In genomic region chr16:21509433-21510030, GRCh38 we compare ENCODE assay signal across 8 cellular contexts.
DNase-seq lines count a peak whose midpoint lies in the region; ATAC-seq, FAIRE-seq and TF ChIP-seq lines count a peak whose summit lies in the region.
"Not testable (repeated sequence)": the region's sequence is repeated elsewhere in the genome, so short reads cannot be mapped to it uniquely, and the experiment has no call there.

No MANE protein-coding gene starts in this region.

- H3K36me3 ChIP-seq in BLaER1 treated with 17β-estradiol and CSF1 and Interleukin-3, amounts not matched to agents 10 nM and 100 nM, result peaks cover 14 to 69% (median 43%) of the 10 kb centered on the region in 11 experiments; a peak in 19 of 22 replicates
- H3K36me3 ChIP-seq in Karpas-422 (ENCODE audit: insufficient read depth, low read length); endothelial cell of umbilical vein (ENCODE audit: control insufficient read depth in 2 of 2, extremely low read depth in 1 of 2, insufficient read depth in 2 of 2, low read length in 2 of 2): not testable (repeated sequence)
- H3K36me3 ChIP-seq in left lung (peaks cover 0 to 25% of the 10 kb centered on the region in 2 donors), neuronal stem cell (replicated peaks in 1 of 2; ENCODE audit: control insufficient read depth in 2 of 2, insufficient read depth in 2 of 2, low read length in 2 of 2) (peaks cover 0 to 61% of the 10 kb centered on the region in 2 donors)

- H3K14ac ChIP-seq in neuronal stem cell (ENCODE audit: low read length), result not testable (repeated sequence)

- not testable (repeated sequence) for TF ChIP-seq POLR2A in endothelial cell of umbilical vein (IDR thresholded peaks at IDR 0.05; ENCODE audit: low read depth, low read length)

- H3K79me1 ChIP-seq in neuronal stem cell (ENCODE audit: low read depth, low read length), result peaks cover 22% of the 10 kb centered on the region

- H3K4me2 ChIP-seq in BLaER1 treated with 17β-estradiol and CSF1 and Interleukin-3, amounts not matched to agents 10 nM and 100 nM, result peak overlapping the region; percentile 79 to 99 (median 95)
- H3K4me2 ChIP-seq in Karpas-422 (ENCODE audit: low read depth, low read length, poor library complexity, severe bottlenecking), result peak overlapping the region; percentile 54
- not testable (repeated sequence) for H3K4me2 ChIP-seq in endothelial cell of umbilical vein (ENCODE audit: insufficient read depth, low read length); neuronal stem cell (ENCODE audit: insufficient read depth, low read length, poor library complexity, severe bottlenecking)

- not testable (repeated sequence) for H3K27me3 ChIP-seq in BLaER1 treated with 17β-estradiol and CSF1 and Interleukin-3, amounts not matched to agents 10 nM and 100 nM; Karpas-422 (ENCODE audit: low read length); endothelial cell of umbilical vein (ENCODE audit: control insufficient read depth in 2 of 2, insufficient read depth in 2 of 2, low read length in 2 of 2); left lung; neuronal stem cell (ENCODE audit: control insufficient read depth in 3 of 3, insufficient read depth in 3 of 3, low read depth in 1 of 3, low read length in 3 of 3)

- H2AK5ac ChIP-seq in neuronal stem cell (ENCODE audit: low read depth, low read length), result not testable (repeated sequence)

- POLR2A ChIA-PET in activated CD4-positive, alpha-beta T cell treated with anti-CD3 and anti-CD28 coated beads for 36 hours (lab: Charles Lee); activated naive CD8-positive, alpha-beta T cell treated with anti-CD3 and anti-CD28 coated beads, Interleukin-2, amount 10 ng/mL, durations not matched to agents 7 days and 5 days (lab: Charles Lee); endothelial cell of umbilical vein (lab: Charles Lee): not testable (repeated sequence)

- TF ChIP-seq CTCF in endothelial cell of umbilical vein (IDR thresholded peaks at IDR 0.05; ENCODE audit: extremely low read depth in 1 of 2, insufficient read depth in 1 of 2, low read depth in 1 of 2, low read length in 2 of 2); left lung (IDR thresholded peaks at IDR 0.05): not testable (repeated sequence)

- H2BK12ac ChIP-seq in neuronal stem cell (ENCODE audit: low read length), result not testable (repeated sequence)

- H3K36me3 Mint-ChIP-seq in activated CD4-positive, alpha-beta T cell treated with anti-CD3 and anti-CD28 coated beads for 36 hours (ENCODE audit: low read depth), result peaks cover 61% of the 10 kb centered on the region
- H3K36me3 Mint-ChIP-seq in activated naive CD8-positive, alpha-beta T cell treated with anti-CD3 and anti-CD28 coated beads, Interleukin-2, amount 10 ng/mL, durations not matched to agents 7 days and 5 days, result peaks cover 17% of the 10 kb centered on the region

- no CpG with 5 or more reads among the region's 10 CpGs for WGBS in neuronal stem cell (ENCODE audit: extremely low coverage in 2 of 2, insufficient read length in 2 of 2, insufficient replicate concordance in 1 of 2), 2 donors

- H3K4ac ChIP-seq in neuronal stem cell (ENCODE audit: low read length), result not testable (repeated sequence)

- BruUV-seq in endothelial cell of umbilical vein (replicated peaks; lab: Mats Ljungman, UMichigan), result not testable (repeated sequence)

- not testable (repeated sequence) for H3K9me1 ChIP-seq in endothelial cell of umbilical vein (replicated peaks; ENCODE audit: control insufficient read depth, extremely low read depth, insufficient read depth, low read length)

- not testable (repeated sequence) for H2BK5ac ChIP-seq in neuronal stem cell (ENCODE audit: low read length)

- peaks cover 95 to 100% (median 100%) of the 10 kb centered on the region in 11 experiments for H4K20me1 ChIP-seq in BLaER1 treated with 17β-estradiol and CSF1 and Interleukin-3, amounts not matched to agents 10 nM and 100 nM
- H4K20me1 ChIP-seq in Karpas-422 (ENCODE audit: insufficient read depth, low read depth, low read length), result peaks cover 75% of the 10 kb centered on the region
- not testable (repeated sequence) for H4K20me1 ChIP-seq in endothelial cell of umbilical vein (replicated peaks; ENCODE audit: control insufficient read depth, extremely low read depth, insufficient read depth, low read length)

- H3K23ac ChIP-seq in neuronal stem cell (ENCODE audit: low read depth, low read length, poor library complexity), result peak overlapping the region; percentile 55

- H4K8ac ChIP-seq in neuronal stem cell (ENCODE audit: low read depth, low read length), result not testable (repeated sequence)

- peak overlapping the region in 1 of 10 experiments; percentile 9; a peak in 1 of 20 replicates for H3K4me3 ChIP-seq in BLaER1 treated with 17β-estradiol and CSF1 and Interleukin-3, amounts not matched to agents 10 nM and 100 nM
- not testable (repeated sequence) for H3K4me3 ChIP-seq in Karpas-422 (ENCODE audit: low read length); endothelial cell of umbilical vein (replicated peaks in 1 of 3; ENCODE audit: insufficient read depth in 1 of 3, low read depth in 1 of 3, low read length in 3 of 3); left lung; neuronal stem cell (ENCODE audit: low read length in 2 of 2)

- FAIRE-seq in endothelial cell of umbilical vein (lab: Jason Lieb, UNC), result peak; percentile 12

- not testable (repeated sequence) for H3K18ac ChIP-seq in neuronal stem cell (ENCODE audit: low read length)

- H3K4me1 ChIP-seq in BLaER1 treated with 17β-estradiol and CSF1 and Interleukin-3, amounts not matched to agents 10 nM and 100 nM, result peaks cover 98 to 100% (median 100%) of the 10 kb centered on the region in 10 experiments
- peaks cover 81% of the 10 kb centered on the region for H3K4me1 ChIP-seq in Karpas-422 (ENCODE audit: low read length)
- not testable (repeated sequence) for H3K4me1 ChIP-seq in endothelial cell of umbilical vein (ENCODE audit: control insufficient read depth, extremely low read depth, insufficient read depth, low read length)
- H3K4me1 ChIP-seq in left lung, result peaks cover 18 to 89% of the 10 kb centered on the region in 2 donors
- H3K4me1 ChIP-seq in neuronal stem cell (ENCODE audit: control insufficient read depth in 2 of 2, insufficient read depth in 1 of 2, low read depth in 1 of 2, low read length in 2 of 2), result peaks cover 3 to 17% of the 10 kb centered on the region in 2 donors

- peaks cover 86% of the 10 kb centered on the region for H3K79me2 ChIP-seq in Karpas-422 (ENCODE audit: low read length)
- peaks cover 87% of the 10 kb centered on the region for H3K79me2 ChIP-seq in endothelial cell of umbilical vein (ENCODE audit: control insufficient read depth, insufficient read depth, low read length)

- dilution Hi-C loops in endothelial cell of umbilical vein (cut with MboI; ENCODE audit: extremely low pct_ligation_motif_present, low sequenced_read_pairs), result not testable (repeated sequence)

- H3K27ac ChIP-seq in BLaER1 treated with 17β-estradiol and CSF1 and Interleukin-3, amounts not matched to agents 10 nM and 100 nM, result peak overlapping the region in 6 of 11 experiments; percentile 4 to 78 (median 40); a peak in 3 of 22 replicates
- H3K27ac ChIP-seq in Karpas-422 (ENCODE audit: low read length), result peak overlapping the region; percentile 88; the same call in 1 of the 2 replicates
- not testable (repeated sequence) for H3K27ac ChIP-seq in endothelial cell of umbilical vein (ENCODE audit: insufficient read depth, low read depth, low read length); neuronal stem cell (replicated peaks; ENCODE audit: low read length)
- peak overlapping the region in 1 of 2 donors; percentile 31 for H3K27ac ChIP-seq in left lung

- peak overlapping the region in 6 of 11 experiments; percentile 2 to 60 (median 50); a peak in 8 of 22 replicates for H3K9ac ChIP-seq in BLaER1 treated with 17β-estradiol and CSF1 and Interleukin-3, amounts not matched to agents 10 nM and 100 nM
- not testable (repeated sequence) for H3K9ac ChIP-seq in Karpas-422 (ENCODE audit: low read length); endothelial cell of umbilical vein (replicated peaks; ENCODE audit: extremely low read depth, insufficient read depth, low read length); neuronal stem cell (ENCODE audit: low read depth, low read length, poor library complexity)

- not testable (repeated sequence) for H3K9me3 Mint-ChIP-seq in activated CD4-positive, alpha-beta T cell treated with anti-CD3 and anti-CD28 coated beads for 36 hours (ENCODE audit: low read depth); activated naive CD8-positive, alpha-beta T cell treated with anti-CD3 and anti-CD28 coated beads, Interleukin-2, amount 10 ng/mL, durations not matched to agents 7 days and 5 days; stimulated activated naive CD8-positive, alpha-beta T cell treated with anti-CD3 and anti-CD28 coated beads, Interleukin-15, amount 100 ng/mL, for 72 hours

- H4K91ac ChIP-seq in neuronal stem cell (ENCODE audit: low read depth, low read length, poor library complexity), result not testable (repeated sequence)

- H3K9me3 ChIP-seq in BLaER1 treated with 17β-estradiol and CSF1 and Interleukin-3, amounts not matched to agents 10 nM and 100 nM (replicated peaks in 1 of 11); Karpas-422 (ENCODE audit: low read length); endothelial cell of umbilical vein (replicated peaks; ENCODE audit: control insufficient read depth, insufficient read depth, low read length); left lung; neuronal stem cell (replicated peaks in 1 of 2; ENCODE audit: control insufficient read depth in 2 of 2, insufficient read depth in 1 of 2, low read depth in 1 of 2, low read length in 2 of 2): not testable (repeated sequence)

- not testable (repeated sequence) for H3K4me3 Mint-ChIP-seq in activated CD4-positive, alpha-beta T cell treated with anti-CD3 and anti-CD28 coated beads for 36 hours
- H3K4me3 Mint-ChIP-seq in activated naive CD8-positive, alpha-beta T cell treated with anti-CD3 and anti-CD28 coated beads, Interleukin-2, amount 10 ng/mL, durations not matched to agents 7 days and 5 days, result peak overlapping the region; percentile 23
- H3K4me3 Mint-ChIP-seq in stimulated activated naive CD8-positive, alpha-beta T cell treated with anti-CD3 and anti-CD28 coated beads, Interleukin-15, amount 100 ng/mL, for 72 hours, result peak overlapping the region; percentile 22 to 87

- CTCF ChIA-PET in activated CD4-positive, alpha-beta T cell treated with anti-CD3 and anti-CD28 coated beads for 36 hours (lab: Charles Lee); endothelial cell of umbilical vein (lab: Charles Lee): not testable (repeated sequence)

- intact Hi-C loops in activated CD4-positive, alpha-beta T cell treated with anti-CD3 and anti-CD28 coated beads for 36 hours (cut with DNase I, micrococcal nuclease), result loop anchor here (5.0 to 10.0 kb wide), 6 partner anchors 43 to 865 kb away; partner anchors contain the start of genes CDR2 (in 1 of the 2), ERI2 (in 1 of the 2), METTL9 (in 1 of the 2) and POLR3E (in 1 of the 2)
- intact Hi-C loops in endothelial cell of umbilical vein (cut with micrococcal nuclease); left lung (cut with DNase I): not testable (repeated sequence)

- peak overlapping the region; percentile 97 for H3K27ac Mint-ChIP-seq in activated CD4-positive, alpha-beta T cell treated with anti-CD3 and anti-CD28 coated beads for 36 hours
- peak overlapping the region; percentile 99 for H3K27ac Mint-ChIP-seq in activated naive CD8-positive, alpha-beta T cell treated with anti-CD3 and anti-CD28 coated beads, Interleukin-2, amount 10 ng/mL, durations not matched to agents 7 days and 5 days
- peak overlapping the region; percentile 1 to 97 for H3K27ac Mint-ChIP-seq in stimulated activated naive CD8-positive, alpha-beta T cell treated with anti-CD3 and anti-CD28 coated beads, Interleukin-15, amount 100 ng/mL, for 72 hours

- not testable (repeated sequence) for H2BK15ac ChIP-seq in neuronal stem cell (ENCODE audit: low read length)

- H2AFZ ChIP-seq in Karpas-422 (ENCODE audit: low read length); endothelial cell of umbilical vein (ENCODE audit: low read depth, low read length); neuronal stem cell (ENCODE audit: low read length): not testable (repeated sequence)

- not testable (repeated sequence) for H3K9me2 ChIP-seq in Karpas-422 (replicated peaks; ENCODE audit: insufficient read depth, low read length)

- H3K4me1 Mint-ChIP-seq in activated CD4-positive, alpha-beta T cell treated with anti-CD3 and anti-CD28 coated beads for 36 hours, result peaks cover 78% of the 10 kb centered on the region
- peaks cover 54% of the 10 kb centered on the region for H3K4me1 Mint-ChIP-seq in activated naive CD8-positive, alpha-beta T cell treated with anti-CD3 and anti-CD28 coated beads, Interleukin-2, amount 10 ng/mL, durations not matched to agents 7 days and 5 days
- H3K4me1 Mint-ChIP-seq in stimulated activated naive CD8-positive, alpha-beta T cell treated with anti-CD3 and anti-CD28 coated beads, Interleukin-15, amount 100 ng/mL, for 72 hours, result peaks cover 93% of the 10 kb centered on the region

- H2BK120ac ChIP-seq in neuronal stem cell (ENCODE audit: low read depth, low read length), result not testable (repeated sequence)

- not testable (repeated sequence) for H3K27me3 Mint-ChIP-seq in activated CD4-positive, alpha-beta T cell treated with anti-CD3 and anti-CD28 coated beads for 36 hours; activated naive CD8-positive, alpha-beta T cell treated with anti-CD3 and anti-CD28 coated beads, Interleukin-2, amount 10 ng/mL, durations not matched to agents 7 days and 5 days; stimulated activated naive CD8-positive, alpha-beta T cell treated with anti-CD3 and anti-CD28 coated beads, Interleukin-15, amount 100 ng/mL, for 72 hours

- DNase-seq in Karpas-422, result peak; percentile 40
- DNase-seq in activated CD4-positive, alpha-beta T cell treated with anti-CD3 and anti-CD28 coated beads for 36 hours, result peak; percentile 7
- not testable (repeated sequence) for DNase-seq in activated naive CD8-positive, alpha-beta T cell treated with anti-CD3 and anti-CD28 coated beads, Interleukin-2, amount 10 ng/mL, durations not matched to agents 7 days and 5 days; endothelial cell of umbilical vein (ENCODE audit: low read depth, low spot score); neuronal stem cell (ENCODE audit: low spot score)
- DNase-seq in left lung, result peak; percentile 42 to 76
- DNase-seq in stimulated activated naive CD8-positive, alpha-beta T cell treated with anti-CD3 and anti-CD28 coated beads, Interleukin-15, amount 100 ng/mL, for 72 hours, result peak in 1 of 2 donors; percentile 12

- not testable (repeated sequence) for ATAC-seq in activated CD4-positive, alpha-beta T cell treated with anti-CD3 and anti-CD28 coated beads for 36 hours; activated naive CD8-positive, alpha-beta T cell treated with anti-CD3 and anti-CD28 coated beads, Interleukin-2, amount 10 ng/mL, durations not matched to agents 7 days and 5 days (ENCODE audit: low read depth); stimulated activated naive CD8-positive, alpha-beta T cell treated with anti-CD3 and anti-CD28 coated beads, Interleukin-15, amount 100 ng/mL, for 72 hours
- peak; percentile 80 for ATAC-seq in left lung

Comparison
In these comparisons a context has a peak if more than half of its experiments do, and no peak if none do; other contexts are left out.
1. H3K27ac Mint-ChIP-seq: peak in every context shown above with its lines; median percentile 99 in activated naive CD8-positive, alpha-beta T cell treated with anti-CD3 and anti-CD28 coated beads, Interleukin-2, amount 10 ng/mL, durations not matched to agents 7 days and 5 days; 97 in activated CD4-positive, alpha-beta T cell treated with anti-CD3 and anti-CD28 coated beads for 36 hours; 49 in stimulated activated naive CD8-positive, alpha-beta T cell treated with anti-CD3 and anti-CD28 coated beads, Interleukin-15, amount 100 ng/mL, for 72 hours.